Comparison of ENCODE assay signal across 31 cellular contexts in the genomic region with DNA sequence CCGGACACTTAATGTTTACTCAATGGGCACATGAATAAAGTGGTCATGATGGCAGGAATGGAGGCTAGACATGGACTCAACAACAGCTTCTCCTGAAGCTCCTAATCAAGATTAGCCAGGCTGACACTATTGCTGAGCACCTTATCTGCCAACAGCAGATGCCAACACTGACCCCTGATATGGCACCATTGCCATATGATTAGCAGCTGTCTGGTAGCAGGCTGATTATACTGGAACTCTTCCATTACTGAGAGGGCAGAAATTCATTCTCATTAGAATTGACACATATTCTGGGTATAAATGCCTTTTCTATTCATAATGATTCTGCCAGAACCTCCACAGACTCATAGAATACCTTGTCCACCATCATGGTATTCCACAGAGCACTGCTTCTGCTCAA. TPM values are rescaled to one million over a fixed set of nuclear protein-coding genes. Genes with fewer than 3 reads are reported as not detected.
"Had no signal": no experiment of that assay in that cellular context is flagged by ENCODE, and none has a peak within 500 bp of the region (broad histone marks: within the 10 kb centered on the region; RNA-seq: fewer than 3 reads in every experiment).

No MANE protein-coding gene starts in this region.

- H3K4me2 ChIP-seq: hepatocyte had no signal

- DNase-seq: activated CD4-positive, alpha-beta memory T cell treated with anti-CD3 and anti-CD28 coated beads, Interleukin-2, amount 10 ng/mL, durations not matched to agents 7 days and 5 days; activated CD4-positive, alpha-beta T cell treated with anti-CD3 and anti-CD28 coated beads for 1 hour; activated CD4-positive, alpha-beta T cell treated with anti-CD3 and anti-CD28 coated beads for 4 hours; activated CD4-positive, alpha-beta T cell treated with anti-CD3 and anti-CD28 coated beads, Interleukin-2, amount 10 ng/mL, durations not matched to agents 7 days and 5 days; activated CD4-positive, alpha-beta T cell treated with anti-CD3 and anti-CD28 coated beads, Interleukin-2, amount 50 U/mL, for 4 hours; activated gamma-delta T cell; activated naive CD4-positive, alpha-beta T cell; activated naive CD4-positive, alpha-beta T cell treated with anti-CD3 and anti-CD28 coated beads, Interleukin-2, amount 10 ng/mL, durations not matched to agents 7 days and 5 days; activated naive CD8-positive, alpha-beta T cell treated with anti-CD3 and anti-CD28 coated beads, Interleukin-2, amount 10 ng/mL, durations not matched to agents 7 days and 5 days; activated T-cell treated with anti-CD3 and anti-CD28 coated beads, Interleukin-2, amount 50 U/mL, for 1 hour; activated T-cell treated with anti-CD3 and anti-CD28 coated beads, Interleukin-2, amount 50 U/mL, for 48 hours; central memory CD4-positive, alpha-beta T cell; cerebellar nuclear complex; colonic mucosa; dorsolateral prefrontal cortex; effector memory CD4-positive, alpha-beta T cell; esophagus squamous epithelium; heart right ventricle; T-helper 2 cell had no signal

- H3K4me1 ChIP-seq: ascending aorta, breast epithelium, colonic mucosa had no signal

- ATAC-seq: activated naive CD4-positive, alpha-beta T cell treated with anti-CD3 and anti-CD28 coated beads, Interleukin-2, amount 50 U/mL, for 72 hours; gastroesophageal sphincter; heart right ventricle; WTC11 had no signal

- H3K79me2 ChIP-seq: hepatocyte had no signal

- H3K36me3 ChIP-seq: breast epithelium, cardiac muscle cell, colonic mucosa, esophagus squamous epithelium had no signal

- H3K27ac ChIP-seq: ascending aorta, breast epithelium, cardiac muscle cell, colonic mucosa, dorsolateral prefrontal cortex, esophagus squamous epithelium, gastroesophageal sphincter, heart right ventricle, hepatocyte, VCaP had no signal

- H2AFZ ChIP-seq: hepatocyte had no signal

- H3K4me3 ChIP-seq: ascending aorta, breast epithelium, cardiac muscle cell, colonic mucosa, dorsolateral prefrontal cortex, esophagus squamous epithelium, gastroesophageal sphincter, heart right ventricle, hepatocyte had no signal

- H3K9me3 Mint-ChIP-seq: activated CD4-positive, alpha-beta memory T cell treated with anti-CD3 and anti-CD28 coated beads, Interleukin-2, amount 10 ng/mL, durations not matched to agents 7 days and 5 days; activated CD4-positive, alpha-beta T cell treated with anti-CD3 and anti-CD28 coated beads, Interleukin-2, amount 10 ng/mL, durations not matched to agents 7 days and 5 days; activated naive CD4-positive, alpha-beta T cell treated with anti-CD3 and anti-CD28 coated beads, Interleukin-2, amount 10 ng/mL, durations not matched to agents 7 days and 5 days; activated naive CD4-positive, alpha-beta T cell treated with anti-CD3 and anti-CD28 coated beads, Interleukin-2, amount 50 U/mL, for 72 hours; activated naive CD8-positive, alpha-beta T cell treated with anti-CD3 and anti-CD28 coated beads, Interleukin-2, amount 10 ng/mL, durations not matched to agents 7 days and 5 days; brain; dendritic cell treated with granulocyte-macrophage colony-stimulating factor and Interleukin-4, amounts not matched to agents 40 ng/mL and 50 ng/mL, for 4 days; WTC11 had no signal

- H3K27me3 Mint-ChIP-seq: activated CD4-positive, alpha-beta memory T cell treated with anti-CD3 and anti-CD28 coated beads, Interleukin-2, amount 10 ng/mL, durations not matched to agents 7 days and 5 days; activated CD4-positive, alpha-beta T cell treated with anti-CD3 and anti-CD28 coated beads, Interleukin-2, amount 10 ng/mL, durations not matched to agents 7 days and 5 days; activated naive CD8-positive, alpha-beta T cell treated with anti-CD3 and anti-CD28 coated beads, Interleukin-2, amount 10 ng/mL, durations not matched to agents 7 days and 5 days; dendritic cell treated with granulocyte-macrophage colony-stimulating factor and Interleukin-4, amounts not matched to agents 40 ng/mL and 50 ng/mL, for 4 days had no signal

- H3K9me3 ChIP-seq: ascending aorta, breast epithelium, colonic mucosa, esophagus squamous epithelium, gastroesophageal sphincter, heart right ventricle had no signal

- H3K27me3 ChIP-seq: ascending aorta, breast epithelium, cardiac muscle cell, colonic mucosa, dorsolateral prefrontal cortex, esophagus squamous epithelium, gastroesophageal sphincter, heart right ventricle, hepatocyte had no signal

- H3K27ac Mint-ChIP-seq: activated CD4-positive, alpha-beta memory T cell treated with anti-CD3 and anti-CD28 coated beads, Interleukin-2, amount 10 ng/mL, durations not matched to agents 7 days and 5 days; activated CD4-positive, alpha-beta T cell treated with anti-CD3 and anti-CD28 coated beads, Interleukin-2, amount 10 ng/mL, durations not matched to agents 7 days and 5 days; activated naive CD4-positive, alpha-beta T cell treated with anti-CD3 and anti-CD28 coated beads, Interleukin-2, amount 10 ng/mL, durations not matched to agents 7 days and 5 days; activated naive CD4-positive, alpha-beta T cell treated with anti-CD3 and anti-CD28 coated beads, Interleukin-2, amount 50 U/mL, for 72 hours; activated naive CD8-positive, alpha-beta T cell treated with anti-CD3 and anti-CD28 coated beads, Interleukin-2, amount 10 ng/mL, durations not matched to agents 7 days and 5 days; brain had no signal

- H3K36me3 Mint-ChIP-seq: activated naive CD4-positive, alpha-beta T cell treated with anti-CD3 and anti-CD28 coated beads, Interleukin-2, amount 10 ng/mL, durations not matched to agents 7 days and 5 days; activated naive CD4-positive, alpha-beta T cell treated with anti-CD3 and anti-CD28 coated beads, Interleukin-2, amount 50 U/mL, for 72 hours; activated naive CD8-positive, alpha-beta T cell treated with anti-CD3 and anti-CD28 coated beads, Interleukin-2, amount 10 ng/mL, durations not matched to agents 7 days and 5 days; brain; WTC11 had no signal

- H3K4me3 Mint-ChIP-seq: activated CD4-positive, alpha-beta memory T cell treated with anti-CD3 and anti-CD28 coated beads, Interleukin-2, amount 10 ng/mL, durations not matched to agents 7 days and 5 days; activated CD4-positive, alpha-beta T cell treated with anti-CD3 and anti-CD28 coated beads, Interleukin-2, amount 10 ng/mL, durations not matched to agents 7 days and 5 days; activated naive CD4-positive, alpha-beta T cell treated with anti-CD3 and anti-CD28 coated beads, Interleukin-2, amount 10 ng/mL, durations not matched to agents 7 days and 5 days; activated naive CD8-positive, alpha-beta T cell treated with anti-CD3 and anti-CD28 coated beads, Interleukin-2, amount 10 ng/mL, durations not matched to agents 7 days and 5 days; brain; dendritic cell treated with granulocyte-macrophage colony-stimulating factor and Interleukin-4, amounts not matched to agents 40 ng/mL and 50 ng/mL, for 4 days; WTC11 had no signal

- H3K4me1 Mint-ChIP-seq: brain, WTC11 had no signal

RNA-seq across cellular contexts. Expression of gene C4orf36, which starts 24.2 kb away (rescaled TPM):
- total RNA-seq: activated CD4-positive, alpha-beta memory T cell treated with anti-CD3 and anti-CD28 coated beads, Interleukin-2, amount 10 ng/mL, durations not matched to agents 7 days and 5 days; activated CD4-positive, alpha-beta T cell treated with anti-CD3 and anti-CD28 coated beads, Interleukin-2, amount 10 ng/mL, durations not matched to agents 7 days and 5 days; activated naive CD4-positive, alpha-beta T cell treated with anti-CD3 and anti-CD28 coated beads, Interleukin-2, amount 50 U/mL, for 72 hours; ascending aorta; cardiac muscle cell; gastroesophageal sphincter; glomerular endothelial cell; T-helper 1 cell treated with Interleukin-12 subunit alpha and Interleukin-12 subunit beta and Interleukin-4 antibody, amounts not matched to agents 30 ng/mL and 1 ng/mL, for 36 hours had no signal
